ENCODE assay signal across 10 cellular contexts in genomic region chr10:6033954-6034353, GRCh38. TPM values are rescaled to one million over a fixed set of nuclear protein-coding genes. Genes with fewer than 3 reads are reported as not detected.
DNase-seq lines count a peak whose midpoint lies in the region; TF ChIP-seq lines count a peak whose summit lies in the region.
"Had no signal": no experiment of that assay in that cellular context is flagged by ENCODE, and none has a peak within 500 bp of the region (broad histone marks: within the 10 kb centered on the region; RNA-seq: fewer than 3 reads in every experiment).

No MANE protein-coding gene starts in this region.

- H3K79me2 ChIP-seq in MM.1S (ENCODE audit: low read length), result no peaks in the 10 kb centered on the region

- no peak for TF ChIP-seq POLR2A in esophagus muscularis mucosa (IDR thresholded peaks at IDR 0.05; ENCODE audit: low read depth)

- H3K4me3 ChIP-seq in esophagus muscularis mucosa (no peak overlapping the region), retinal pigment epithelial cell (ENCODE audit: low read length) (no peak overlapping the region), MM.1S (ENCODE audit: low read length) (no peak overlapping the region)
- H3K4me3 ChIP-seq: psoas muscle had no signal

- DNase-seq in ELR (ENCODE audit: low read depth) (peak; percentile 10), RPMI8226 (peak; percentile 32), esophagus muscularis mucosa (ENCODE audit: extremely low spot score) (peak; percentile 50), retinal pigment epithelial cell (ENCODE audit: low read depth) (peak; percentile 3), HuH-7.5 (ENCODE audit: low spot score) (no peak), MM.1S (no peak), inferior parietal cortex (ENCODE audit: extremely low spot score) (no peak)
- DNase-seq: activated naive CD4-positive, alpha-beta T cell treated with anti-CD3 and anti-CD28 coated beads, Interleukin-2, amount 50 U/mL, for 16 hours; psoas muscle; T-helper 9 cell had no signal

- no peaks in the 10 kb centered on the region for H4K20me1 ChIP-seq in MM.1S (ENCODE audit: insufficient read depth, low read length)

- intact Hi-C loops in esophagus muscularis mucosa (cut with DNase I), result no loop called here

- H3K27me3 ChIP-seq in esophagus muscularis mucosa (no peaks in the 10 kb centered on the region), MM.1S (replicated peaks; ENCODE audit: insufficient read depth, low read length) (peaks cover 38% of the 10 kb centered on the region)

- H3K9me3 ChIP-seq in esophagus muscularis mucosa (peaks cover 0 to 20% (median 3%) of the 10 kb centered on the region in 4 donors), MM.1S (replicated peaks; ENCODE audit: insufficient read depth, low read length) (no peaks in the 10 kb centered on the region)

- H3K9me2 ChIP-seq in MM.1S (replicated peaks; ENCODE audit: insufficient read depth, low read length), result no peaks in the 10 kb centered on the region

- H3K4me1 ChIP-seq in esophagus muscularis mucosa (peaks cover 0 to 11% (median 7%) of the 10 kb centered on the region in 4 donors), MM.1S (ENCODE audit: low read length) (no peaks in the 10 kb centered on the region)
- H3K4me1 ChIP-seq: psoas muscle had no signal

- H3K36me3 ChIP-seq in esophagus muscularis mucosa, result no peaks in the 10 kb centered on the region
- H3K36me3 ChIP-seq in MM.1S (replicated peaks; ENCODE audit: insufficient read depth, low read length), result no peaks in the 10 kb centered on the region

- H3K9ac ChIP-seq in MM.1S (ENCODE audit: low read length), result no peak overlapping the region

- no peak overlapping the region for H3K4me2 ChIP-seq in MM.1S (ENCODE audit: low read depth, low read length)

- TF ChIP-seq CTCF in esophagus muscularis mucosa (IDR thresholded peaks at IDR 0.05) (no peak), retinal pigment epithelial cell (conservative IDR thresholded peaks at IDR 0.05; ENCODE audit: low read depth, low read length) (no peak), MM.1S (IDR thresholded peaks at IDR 0.05; ENCODE audit: low read length) (no peak)

- no peaks in the 10 kb centered on the region for H3F3A ChIP-seq in MM.1S (ENCODE audit: insufficient read depth, low read length)

- H3K27ac ChIP-seq in esophagus muscularis mucosa (replicated peaks in 1 of 4) (peak overlapping the region in 2 of 4 donors; percentile 46 to 52), MM.1S (ENCODE audit: low read length) (no peak overlapping the region)
- H3K27ac ChIP-seq: psoas muscle had no signal

- WGBS in esophagus muscularis mucosa, result 28% methylated on average over 3 of the region's 3 CpGs

- H2AFZ ChIP-seq in MM.1S (ENCODE audit: low read length), result no peak overlapping the region

- no peak for TF ChIP-seq EP300 in esophagus muscularis mucosa (IDR thresholded peaks at IDR 0.05)

RNA-seq across cellular contexts. Expression of gene IL2RA, which starts 28.2 kb away (rescaled TPM):
- 10 to 100 TPM in 1 of 4 donors, 1 to 10 TPM in 1, under 1 TPM in 2; 0.39 to 17.4 (median 1.1) TPM for total RNA-seq in esophagus muscularis mucosa

RNA-seq across cellular contexts. Expression of gene RBM17, which starts 54.9 kb away (rescaled TPM):
- 10 to 100 TPM; 48.5 to 72.9 (median 59.5) TPM for total RNA-seq in esophagus muscularis mucosa

RNA-seq across cellular contexts. Expression of gene IL15RA, which starts 56.6 kb away (rescaled TPM):
- 10 to 100 TPM; 19.5 to 30.1 (median 24.2) TPM for total RNA-seq in esophagus muscularis mucosa

Comparison
In these comparisons a context has a peak if more than half of its experiments do, and no peak if none do; other contexts are left out.
1. DNase-seq: peak in ELR (single experiment), RPMI8226 (single experiment), esophagus muscularis mucosa (single experiment) and retinal pigment epithelial cell (single experiment); none in HuH-7.5 (single experiment), MM.1S (single experiment) and inferior parietal cortex (single experiment).